8 cellular contexts compared by ENCODE assay signal in the genomic region with DNA sequence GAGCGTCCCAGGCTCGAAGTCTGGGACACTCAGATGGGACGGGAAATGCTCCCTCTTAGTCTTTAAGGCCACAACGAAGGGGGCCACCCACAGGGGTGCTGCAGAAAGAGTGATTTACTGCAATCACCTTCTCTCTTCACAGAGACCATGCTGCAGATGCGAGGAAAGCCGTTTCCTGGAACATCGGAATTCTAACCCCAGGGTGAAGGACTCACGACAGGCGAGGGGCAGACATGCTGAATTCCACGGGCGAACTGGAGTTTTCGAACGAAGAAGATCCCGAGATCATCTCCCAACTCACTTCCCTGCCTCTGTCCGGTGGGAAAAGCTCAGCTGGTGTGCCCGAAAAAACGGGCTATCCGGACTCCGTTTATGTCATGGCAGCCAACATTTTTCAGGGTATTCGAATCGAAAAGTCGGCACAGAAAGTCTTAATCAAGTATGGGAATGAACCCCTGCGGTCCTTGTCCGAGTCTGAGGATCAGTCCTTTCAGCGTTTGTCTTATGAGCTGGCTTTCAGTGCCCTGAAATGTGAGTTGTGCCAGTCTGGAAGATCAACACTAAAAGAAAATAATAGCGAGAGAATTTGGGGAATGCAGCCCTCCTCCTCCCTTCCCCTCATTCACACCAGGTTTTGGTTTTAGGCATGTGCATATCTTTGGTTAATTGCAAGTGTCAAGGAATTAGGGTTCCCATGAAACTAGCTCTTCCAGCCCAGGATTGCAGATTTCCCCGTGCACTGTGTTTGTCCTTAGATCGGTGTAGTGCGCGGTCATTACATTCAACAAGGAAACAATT. TPM values are rescaled to one million over a fixed set of nuclear protein-coding genes. Genes with fewer than 3 reads are reported as not detected.
DNase-seq lines count a peak whose midpoint lies in the region; ATAC-seq, FAIRE-seq and TF ChIP-seq lines count a peak whose summit lies in the region.

No MANE protein-coding gene starts in this region.

- H3K9me3 ChIP-seq in kidney (ENCODE audit: control insufficient read depth in 1 of 2, low read length in 2 of 2) (no peaks in the 10 kb centered on the region), subcutaneous abdominal adipose tissue (ENCODE audit: control insufficient read depth in 5 of 5, low read length in 5 of 5) (no peaks in the 10 kb centered on the region)

- H3K27me3 ChIP-seq in subcutaneous abdominal adipose tissue (ENCODE audit: control insufficient read depth in 5 of 5, insufficient read depth in 4 of 5, low read length in 5 of 5) = peaks cover 0 to 4% (median 0%) of the 10 kb centered on the region in 5 donors

- H3K9me3 Mint-ChIP-seq in activated CD8-positive, alpha-beta memory T cell treated with anti-CD3 and anti-CD28 coated beads, Interleukin-2, amount 10 ng/mL, durations not matched to agents 7 days and 5 days (ENCODE audit: low read depth) = no peaks in the 10 kb centered on the region
- H3K9me3 Mint-ChIP-seq in activated naive CD8-positive, alpha-beta T cell treated with anti-CD3 and anti-CD28 coated beads, Interleukin-2, amount 50 U/mL, for 24 hours = peaks cover 3% of the 10 kb centered on the region

- TF ChIP-seq CTCF in kidney (IDR thresholded peaks at IDR 0.05; ENCODE audit: borderline replicate concordance, extremely low read depth, insufficient read depth) = no peak

- no peak for DNase-seq in activated CD8-positive, alpha-beta memory T cell treated with anti-CD3 and anti-CD28 coated beads, Interleukin-2, amount 10 ng/mL, durations not matched to agents 7 days and 5 days
- DNase-seq in activated CD8-positive, alpha-beta memory T cell treated with anti-CD3 and anti-CD28 coated beads, Interleukin-2, amount 50 U/mL, for 4 hours = no peak
- DNase-seq in activated naive CD8-positive, alpha-beta T cell treated with anti-CD3 and anti-CD28 coated beads, Interleukin-2, amount 50 U/mL, for 24 hours = no peak
- DNase-seq in kidney (no peak), NCI-H187 (lab: John Stamatoyannopoulos, UW) (no peak), dedifferentiated amniotic fluid mesenchymal stem cell (ENCODE audit: extremely low spot score) (no peak), NCI-H2029 treated with DMSO at 0.1 percent for 48 hours (lab: John Stamatoyannopoulos, UW) (no peak)

- ATAC-seq in activated CD8-positive, alpha-beta memory T cell treated with anti-CD3 and anti-CD28 coated beads, Interleukin-2, amount 10 ng/mL, durations not matched to agents 7 days and 5 days = no peak
- ATAC-seq in activated naive CD8-positive, alpha-beta T cell treated with anti-CD3 and anti-CD28 coated beads, Interleukin-2, amount 50 U/mL, for 24 hours = no peak

- FAIRE-seq in kidney (lab: Jason Lieb, UNC) = no peak

- peak overlapping the region; percentile 72 to 90 for H3K4me3 ChIP-seq in kidney (ENCODE audit: low read length in 2 of 2)
- H3K4me3 ChIP-seq in subcutaneous abdominal adipose tissue (ENCODE audit: low read depth in 1 of 5, low read length in 5 of 5) = peak overlapping the region; percentile 63 to 81 (median 66)

- H3K4me1 ChIP-seq in kidney (ENCODE audit: control insufficient read depth in 1 of 2, insufficient read depth in 1 of 2, low read depth in 1 of 2, low read length in 2 of 2) (peaks cover 0 to 4% of the 10 kb centered on the region in 2 donors), subcutaneous abdominal adipose tissue (ENCODE audit: control insufficient read depth in 5 of 5, insufficient read depth in 5 of 5, low read length in 5 of 5) (peaks cover 0 to 16% (median 15%) of the 10 kb centered on the region in 5 donors)

- H3K9ac ChIP-seq in kidney (ENCODE audit: low read length in 2 of 2) (peak overlapping the region; percentile 55 to 59), subcutaneous abdominal adipose tissue (ENCODE audit: low read length in 5 of 5) (peak overlapping the region in 4 of 5 donors; percentile 12 to 71 (median 54))

- no peaks in the 10 kb centered on the region for H3K36me3 ChIP-seq in kidney (ENCODE audit: control insufficient read depth in 1 of 2, insufficient read depth in 2 of 2, low read length in 2 of 2)
- H3K36me3 ChIP-seq in subcutaneous abdominal adipose tissue (ENCODE audit: control insufficient read depth in 5 of 5, insufficient read depth in 5 of 5, low read length in 5 of 5) = no peaks in the 10 kb centered on the region

- peaks cover 9% of the 10 kb centered on the region for H3K4me1 Mint-ChIP-seq in activated CD8-positive, alpha-beta memory T cell treated with anti-CD3 and anti-CD28 coated beads, Interleukin-2, amount 10 ng/mL, durations not matched to agents 7 days and 5 days
- H3K4me1 Mint-ChIP-seq in activated naive CD8-positive, alpha-beta T cell treated with anti-CD3 and anti-CD28 coated beads, Interleukin-2, amount 50 U/mL, for 24 hours = peaks cover 10% of the 10 kb centered on the region

- peak overlapping the region; percentile 41 for H3K4me3 Mint-ChIP-seq in activated CD8-positive, alpha-beta memory T cell treated with anti-CD3 and anti-CD28 coated beads, Interleukin-2, amount 10 ng/mL, durations not matched to agents 7 days and 5 days
- peak overlapping the region; percentile 55 for H3K4me3 Mint-ChIP-seq in activated naive CD8-positive, alpha-beta T cell treated with anti-CD3 and anti-CD28 coated beads, Interleukin-2, amount 50 U/mL, for 24 hours

- no peak overlapping the region for H3K27ac ChIP-seq in kidney (ENCODE audit: low read depth in 2 of 2, low read length in 2 of 2)
- no peak overlapping the region for H3K27ac ChIP-seq in subcutaneous abdominal adipose tissue (ENCODE audit: low read depth, low read length)

- CTCF ChIA-PET in activated CD8-positive, alpha-beta memory T cell treated with anti-CD3 and anti-CD28 coated beads, Interleukin-2, amount 10 ng/mL, durations not matched to agents 7 days and 5 days (lab: Charles Lee) = no interaction called here

- no peak overlapping the region for H3K27ac Mint-ChIP-seq in activated CD8-positive, alpha-beta memory T cell treated with anti-CD3 and anti-CD28 coated beads, Interleukin-2, amount 10 ng/mL, durations not matched to agents 7 days and 5 days
- no peak overlapping the region for H3K27ac Mint-ChIP-seq in activated naive CD8-positive, alpha-beta T cell treated with anti-CD3 and anti-CD28 coated beads, Interleukin-2, amount 50 U/mL, for 24 hours

- H3K36me3 Mint-ChIP-seq in activated CD8-positive, alpha-beta memory T cell treated with anti-CD3 and anti-CD28 coated beads, Interleukin-2, amount 10 ng/mL, durations not matched to agents 7 days and 5 days = peaks cover 14% of the 10 kb centered on the region
- peaks cover 7% of the 10 kb centered on the region for H3K36me3 Mint-ChIP-seq in activated naive CD8-positive, alpha-beta T cell treated with anti-CD3 and anti-CD28 coated beads, Interleukin-2, amount 50 U/mL, for 24 hours (ENCODE audit: low read depth)

- intact Hi-C loops in kidney (cut with DNase I) = no loop called here

- H3K27me3 Mint-ChIP-seq in activated CD8-positive, alpha-beta memory T cell treated with anti-CD3 and anti-CD28 coated beads, Interleukin-2, amount 10 ng/mL, durations not matched to agents 7 days and 5 days = peaks cover 62% of the 10 kb centered on the region
- H3K27me3 Mint-ChIP-seq in activated naive CD8-positive, alpha-beta T cell treated with anti-CD3 and anti-CD28 coated beads, Interleukin-2, amount 50 U/mL, for 24 hours = peaks cover 28% of the 10 kb centered on the region

RNA-seq across cellular contexts. Expression of a gene that starts 0.9 kb away (rescaled TPM):
- total RNA-seq in activated CD8-positive, alpha-beta memory T cell treated with anti-CD3 and anti-CD28 coated beads, Interleukin-2, amount 10 ng/mL, durations not matched to agents 7 days and 5 days = under 1 TPM; 0.42 to 0.55 TPM
- 7.6 TPM for total RNA-seq in kidney
- 4.1 TPM for polyA plus RNA-seq in kidney (ENCODE audit: insufficient read depth, low read depth, low replicate concordance)
